ENCODE assay signal across 10 cellular contexts in genomic region chr4:2696423-2696822, GRCh38. TPM values are rescaled to one million over a fixed set of nuclear protein-coding genes. Genes with fewer than 3 reads are reported as not detected.
DNase-seq lines count a peak whose midpoint lies in the region; ATAC-seq, FAIRE-seq and TF ChIP-seq lines count a peak whose summit lies in the region.
"Had no signal": no experiment of that assay in that cellular context is flagged by ENCODE, and none has a peak within 500 bp of the region (broad histone marks: within the 10 kb centered on the region; RNA-seq: fewer than 3 reads in every experiment).

No MANE protein-coding gene starts in this region.

- TF ChIP-seq POLR2A in H54 (IDR thresholded peaks at IDR 0.05; ENCODE audit: low read depth, low read length) = no peak

- no peak overlapping the region for H3K4me2 ChIP-seq in osteoblast (ENCODE audit: insufficient read depth, low read length)

- intact Hi-C loops in mucosa of descending colon (cut with DNase I, micrococcal nuclease) = no loop called here

- no peak overlapping the region for H2AFZ ChIP-seq in osteoblast (ENCODE audit: low read length)

- DNase-seq in mucosa of descending colon (peak; percentile 16 to 70 (median 33)), osteoblast (ENCODE audit: insufficient read length, low spot score, missing footprints) (no peak), MG63 (no peak), H54 (ENCODE audit: insufficient read length, low spot score) (no peak)
- DNase-seq in activated CD4-positive, alpha-beta T cell treated with anti-CD3 and anti-CD28 coated beads, Interleukin-2, amount 50 U/mL, for 4 hours = no peak
- DNase-seq: kidney, NCI-H524 had no signal

- no peak for TF ChIP-seq CTCF in mucosa of descending colon (IDR thresholded peaks at IDR 0.05)
- no peak for TF ChIP-seq CTCF in osteoblast (IDR thresholded peaks at IDR 0.05; ENCODE audit: extremely low read depth, low read depth, low read length)

- H3K36me3 ChIP-seq in mucosa of descending colon (ENCODE audit: low read depth) = peaks cover 22% of the 10 kb centered on the region
- H3K36me3 ChIP-seq in osteoblast (ENCODE audit: insufficient read depth, low read length) = peaks cover 91% of the 10 kb centered on the region
- H3K36me3 ChIP-seq in MG63 = peaks cover 11% of the 10 kb centered on the region

- FAIRE-seq in H54 (lab: Jason Lieb, UNC) = no peak
- FAIRE-seq: kidney had no signal

- ATAC-seq in GM18909 (IDR thresholded peaks at IDR 0.05; ENCODE audit: poor library complexity, unreplicated experiment) = peak; percentile 96
- ATAC-seq in HG02571 (IDR thresholded peaks at IDR 0.05; ENCODE audit: unreplicated experiment) = peak; percentile 79
- peak; percentile 83 for ATAC-seq in HG03571 (IDR thresholded peaks at IDR 0.05; ENCODE audit: unreplicated experiment)
- ATAC-seq in mucosa of descending colon = peak; percentile 75

- peaks cover 9% of the 10 kb centered on the region for H4K20me1 ChIP-seq in osteoblast (ENCODE audit: insufficient read depth, low read length)

- H3K9me3 ChIP-seq in mucosa of descending colon = no peaks in the 10 kb centered on the region
- H3K9me3 ChIP-seq in osteoblast (ENCODE audit: low read depth, low read length) = no peaks in the 10 kb centered on the region
- no peaks in the 10 kb centered on the region for H3K9me3 ChIP-seq in MG63

- H3K4me1 ChIP-seq in mucosa of descending colon (ENCODE audit: low read depth) = no peaks in the 10 kb centered on the region
- H3K4me1 ChIP-seq in osteoblast (ENCODE audit: insufficient read depth, low read length) = no peaks in the 10 kb centered on the region

- H3K27me3 ChIP-seq in osteoblast (ENCODE audit: insufficient read depth, low read length) (no peaks in the 10 kb centered on the region), MG63 (no peaks in the 10 kb centered on the region)

- no peak overlapping the region for H3K27ac ChIP-seq in osteoblast (ENCODE audit: low read depth, low read length)

- H3K4me3 ChIP-seq in mucosa of descending colon (no peak overlapping the region), osteoblast (ENCODE audit: insufficient read depth, low read length) (no peak overlapping the region), MG63 (no peak overlapping the region)

- H3K79me2 ChIP-seq in osteoblast (ENCODE audit: insufficient read depth, low read length) = peaks cover 2% of the 10 kb centered on the region

RNA-seq across cellular contexts. Expression of gene TNIP2, which starts 59.7 kb away (rescaled TPM):
- 10 to 100 TPM; 50.3 to 51.5 (median 51.2) TPM for total RNA-seq in mucosa of descending colon
- total RNA-seq in osteoblast = 37.7 and 44.9 TPM in 2 replicates
- 32.5 and 78.0 TPM in 2 replicates for total RNA-seq in MG63 (2014; rRNA removed; shearing (Covaris generic); ENCODE audit: low replicate concordance)

Comparison
In these comparisons a context has a peak if more than half of its experiments do, and no peak if none do; other contexts are left out.
1. DNase-seq: peak in mucosa of descending colon (3 of 3); none in osteoblast (single experiment), activated CD4-positive, alpha-beta T cell treated with anti-CD3 and anti-CD28 coated beads, Interleukin-2, amount 50 U/mL, for 4 hours (0 of 2), MG63 (single experiment) and H54 (single experiment).
2. Peak in every context shown above with its lines, with median percentiles within 50 percentile points of each other: ATAC-seq.